Comparison of ENCODE assay signal across 18 cellular contexts in genomic region chrX:47420967-47421366, GRCh38.
"Had no signal": no experiment of that assay in that cellular context is flagged by ENCODE, and none has a peak within 500 bp of the region (broad histone marks: within the 10 kb centered on the region; RNA-seq: fewer than 3 reads in every experiment).

No MANE protein-coding gene starts in this region.

- H3K27ac ChIP-seq: colonic mucosa, foreskin keratinocyte, hepatocyte, right atrium auricular region, sigmoid colon, skin epidermis, suprapubic skin, thyroid gland had no signal

- H3K36me3 ChIP-seq: colonic mucosa, right atrium auricular region, sigmoid colon, suprapubic skin, thyroid gland had no signal

- DNase-seq: colonic mucosa; effector CD4-positive, alpha-beta T cell; endodermal cell; foreskin keratinocyte; left colon; left ventricle myocardium superior; naive thymus-derived CD8-positive, alpha-beta T cell; posterior cingulate gyrus; sigmoid colon; stimulated activated CD4-positive, alpha-beta T cell treated with anti-CD3 and anti-CD28 coated beads, Interleukin-2, amount 100 ng/mL, for 24 hours; stimulated activated CD4-positive, alpha-beta T cell treated with anti-CD3 and anti-CD28 coated beads, Interleukin-4, amount 100 ng/mL, for 4 hours; stimulated activated naive CD4-positive, alpha-beta T cell treated with Interleukin-2 at 50 U/mL for 16 hours; thyroid gland had no signal

- H3K27me3 ChIP-seq: colonic mucosa, foreskin keratinocyte, hepatocyte, right atrium auricular region, sigmoid colon, suprapubic skin, thyroid gland had no signal

- H3K4me1 ChIP-seq: colonic mucosa, foreskin keratinocyte, right atrium auricular region, sigmoid colon, suprapubic skin, thyroid gland had no signal

- ATAC-seq: foreskin keratinocyte; left colon; left ventricle myocardium superior; naive thymus-derived CD8-positive, alpha-beta T cell had no signal

- H3K4me3 ChIP-seq: colonic mucosa, hepatocyte, lung, right atrium auricular region, sigmoid colon, skin epidermis, suprapubic skin, thyroid gland had no signal
